Comparison of ENCODE assay signal across 19 cellular contexts in genomic region chr6:68443704-68444103, GRCh38.
DNase-seq lines count a peak whose midpoint lies in the region; ATAC-seq, FAIRE-seq and TF ChIP-seq lines count a peak whose summit lies in the region.
"Had no signal": no experiment of that assay in that cellular context is flagged by ENCODE, and none has a peak within 500 bp of the region (broad histone marks: within the 10 kb centered on the region; RNA-seq: fewer than 3 reads in every experiment).

No MANE protein-coding gene starts in this region.

- H3K4me1 ChIP-seq in astrocyte (ENCODE audit: insufficient read depth, low read length) = no peaks in the 10 kb centered on the region
- H3K4me1 ChIP-seq: A549, Caco-2 had no signal

- H3K36me3 Mint-ChIP-seq in astrocyte (ENCODE audit: low read depth, unreplicated experiment) = no peaks in the 10 kb centered on the region
- no peaks in the 10 kb centered on the region for H3K36me3 Mint-ChIP-seq in osteocyte (ENCODE audit: unreplicated experiment)

- TF ChIP-seq CTCF in GM12864 (IDR thresholded peaks at IDR 0.05; ENCODE audit: low read depth, low read length, missing control alignments) (peak; percentile 2), astrocyte (IDR thresholded peaks at IDR 0.05; ENCODE audit: insufficient read depth, low read depth, low read length) (peak; percentile 10), fibroblast of pulmonary artery (IDR thresholded peaks at IDR 0.05; ENCODE audit: low read length, missing control alignments) (peak; percentile 7), osteocyte (IDR thresholded peaks at IDR 0.05) (peak; percentile 16)

- H3K27me3 ChIP-seq in astrocyte (ENCODE audit: insufficient read depth, low read length) = no peaks in the 10 kb centered on the region
- H3K27me3 ChIP-seq: SJCRH30 had no signal

- no peaks in the 10 kb centered on the region for H3K27me3 Mint-ChIP-seq in astrocyte (ENCODE audit: low read depth, unreplicated experiment)
- peaks cover 6% of the 10 kb centered on the region for H3K27me3 Mint-ChIP-seq in osteocyte (ENCODE audit: unreplicated experiment)

- H2AFZ ChIP-seq in astrocyte (ENCODE audit: low read depth, low read length) = no peak overlapping the region

- no peaks in the 10 kb centered on the region for H3K36me3 ChIP-seq in astrocyte (ENCODE audit: insufficient read depth, low read length)
- H3K36me3 ChIP-seq: SJCRH30 had no signal

- H3K4me1 Mint-ChIP-seq in astrocyte (ENCODE audit: low read depth, unreplicated experiment) (peaks cover 4% of the 10 kb centered on the region), osteocyte (ENCODE audit: unreplicated experiment) (peaks cover 3% of the 10 kb centered on the region)

- FAIRE-seq in astrocyte (lab: Jason Lieb, UNC) = no peak
- FAIRE-seq: A549 had no signal

- H3K4me3 ChIP-seq in GM12864 (ENCODE audit: low read depth, low read length) (no peak overlapping the region), astrocyte (ENCODE audit: insufficient read depth, low read depth, low read length) (no peak overlapping the region), fibroblast of pulmonary artery (replicated peaks; ENCODE audit: low read depth, low read length) (no peak overlapping the region)
- H3K4me3 ChIP-seq: A549, SJCRH30 had no signal

- H3K4me3 Mint-ChIP-seq in astrocyte (ENCODE audit: unreplicated experiment) (no peak overlapping the region), osteocyte (ENCODE audit: unreplicated experiment) (no peak overlapping the region)

- H3K9me3 ChIP-seq in astrocyte (ENCODE audit: insufficient read depth, low read depth, low read length) = no peaks in the 10 kb centered on the region
- H3K9me3 ChIP-seq: A549, Caco-2, SJCRH30 had no signal

- no peak overlapping the region for H3K9ac ChIP-seq in astrocyte (ENCODE audit: low read length)

- H3K27ac Mint-ChIP-seq in astrocyte (ENCODE audit: unreplicated experiment) (no peak overlapping the region), osteocyte (ENCODE audit: unreplicated experiment) (no peak overlapping the region)

- H3K9me3 Mint-ChIP-seq in astrocyte (ENCODE audit: unreplicated experiment) (no peaks in the 10 kb centered on the region), osteocyte (ENCODE audit: unreplicated experiment) (no peaks in the 10 kb centered on the region)

- DNase-seq in GM12864 (ENCODE audit: low read depth) (no peak), astrocyte (ENCODE audit: low read depth) (no peak), fibroblast of pulmonary artery (ENCODE audit: low read depth) (no peak), osteocyte (ENCODE audit: extremely low spot score, unreplicated experiment) (no peak), activated T-cell treated with anti-CD3 and anti-CD28 coated beads for 4 hours (no peak), H4 (ENCODE audit: low spot score) (no peak)
- DNase-seq in activated CD4-positive, alpha-beta T cell treated with anti-CD3 and anti-CD28 coated beads, Interleukin-2, amount 50 U/mL, for 1 hour = no peak
- DNase-seq: Caco-2, DMS153, HCEC 1CT, MV-4-11, NCI-H1417 treated with DMSO at 0.1 percent for 48 hours, NCI-H1930, NCI-H2171, NCI-H446 treated with DMSO at 0.1 percent for 48 hours, NCI-H748 treated with DMSO at 0.1 percent for 48 hours, SJCRH30 had no signal

- no peaks in the 10 kb centered on the region for H4K20me1 ChIP-seq in astrocyte (ENCODE audit: insufficient read depth, low read length)

- H3K4me2 ChIP-seq in astrocyte (ENCODE audit: low read length) = no peak overlapping the region
- H3K4me2 ChIP-seq: A549 had no signal

- H3K27ac ChIP-seq in astrocyte (ENCODE audit: low read depth, low read length) = no peak overlapping the region
- H3K27ac ChIP-seq: A549, SJCRH30 had no signal

- no peaks in the 10 kb centered on the region for H3K79me2 ChIP-seq in astrocyte (ENCODE audit: insufficient read depth, low read length)

- no peak for ATAC-seq in HG03460 (IDR thresholded peaks at IDR 0.05; ENCODE audit: unreplicated experiment)
- ATAC-seq: A549 had no signal
